In genomic region chr13:60396783-60397692, GRCh38 we compare ENCODE assay signal across 1 cellular context.
TF ChIP-seq lines count a peak whose summit lies in the region.

TSS of gene TDRD3 (plus strand) at chr13:60397220. CDS start at chr13:60397365, 145 bp downstream.

TF ChIP-seq in HepG2, 621 proteins besides CTCF, POLR2A, EP300 and RAD21 (continued from another document and continues in another):
- TF ChIP-seq, protein P1, sequence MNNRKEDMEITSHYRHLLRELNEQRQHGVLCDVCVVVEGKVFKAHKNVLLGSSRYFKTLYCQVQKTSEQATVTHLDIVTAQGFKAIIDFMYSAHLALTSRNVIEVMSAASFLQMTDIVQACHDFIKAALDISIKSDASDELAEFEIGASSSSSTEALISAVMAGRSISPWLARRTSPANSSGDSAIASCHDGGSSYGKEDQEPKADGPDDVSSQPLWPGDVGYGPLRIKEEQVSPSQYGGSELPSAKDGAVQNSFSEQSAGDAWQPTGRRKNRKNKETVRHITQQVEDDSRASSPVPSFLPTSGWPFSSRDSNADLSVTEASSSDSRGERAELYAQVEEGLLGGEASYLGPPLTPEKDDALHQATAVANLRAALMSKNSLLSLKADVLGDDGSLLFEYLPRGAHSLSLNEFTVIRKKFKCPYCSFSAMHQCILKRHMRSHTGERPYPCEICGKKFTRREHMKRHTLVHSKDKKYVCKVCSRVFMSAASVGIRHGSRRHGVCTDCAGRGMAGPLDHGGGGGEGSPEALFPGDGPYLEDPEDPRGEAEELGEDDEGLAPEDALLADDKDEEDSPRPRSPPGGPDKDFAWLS (CRISPR knock-in tag; IDR thresholded peaks at IDR 0.05; ENCODE audit: borderline replicate concordance) = no peak
- TF ChIP-seq RCOR2 (CRISPR knock-in tag; IDR thresholded peaks at IDR 0.05) (no peak), KDM3A (CRISPR knock-in tag; IDR thresholded peaks at IDR 0.05; ENCODE audit: low read depth) (no peak), MYNN (CRISPR knock-in tag; IDR thresholded peaks at IDR 0.05; ENCODE audit: low read depth) (no peak; the same call in 1 of the 2 replicates), KLF6 (CRISPR knock-in tag; IDR thresholded peaks at IDR 0.05) (no peak), ELK4 (CRISPR knock-in tag; IDR thresholded peaks at IDR 0.05; ENCODE audit: borderline replicate concordance) (no peak), GABPA (IDR thresholded peaks at IDR 0.05; ENCODE audit: low read depth, low read length) (no peak), GABPA (CRISPR knock-in tag; IDR thresholded peaks at IDR 0.05; ENCODE audit: low read depth) (peak; percentile 41; the same call in 1 of the 2 replicates), RBAK (CRISPR knock-in tag; IDR thresholded peaks at IDR 0.05) (peak; percentile 29; the same call in 1 of the 2 replicates), JDP2 (CRISPR knock-in tag; IDR thresholded peaks at IDR 0.05; ENCODE audit: borderline replicate concordance) (no peak), ZNF773 (CRISPR knock-in tag; IDR thresholded peaks at IDR 0.05; ENCODE audit: borderline replicate concordance) (no peak), ZNF501 (CRISPR knock-in tag; IDR thresholded peaks at IDR 0.05) (no peak), MED8 (CRISPR knock-in tag; IDR thresholded peaks at IDR 0.05; ENCODE audit: insufficient replicate concordance) (no peak), ZSCAN9 (CRISPR knock-in tag; IDR thresholded peaks at IDR 0.05; ENCODE audit: borderline replicate concordance) (no peak; the same call in 1 of the 2 replicates), ZFP41 (CRISPR knock-in tag; IDR thresholded peaks at IDR 0.05; ENCODE audit: borderline replicate concordance) (no peak), RXRB (CRISPR knock-in tag; IDR thresholded peaks at IDR 0.05; ENCODE audit: borderline replicate concordance) (no peak), ZNF543 (CRISPR knock-in tag; IDR thresholded peaks at IDR 0.05) (no peak), ZNF124 (CRISPR knock-in tag; IDR thresholded peaks at IDR 0.05) (0 out of 2 replicates have a peak, but pooled peaks have one; percentile 31), HNRNPUL1 (IDR thresholded peaks at IDR 0.05; ENCODE audit: low read depth, low read length) (no peak), SAFB2 (CRISPR knock-in tag; IDR thresholded peaks at IDR 0.05; ENCODE audit: borderline replicate concordance, low read depth) (no peak), SALL1 (CRISPR knock-in tag; IDR thresholded peaks at IDR 0.05) (peak; percentile 29; the same call in 1 of the 2 replicates), NR3C1 (CRISPR knock-in tag; IDR thresholded peaks at IDR 0.05) (no peak), ZFP82 (CRISPR knock-in tag; IDR thresholded peaks at IDR 0.05; ENCODE audit: borderline replicate concordance) (no peak), GFI1 (CRISPR knock-in tag; IDR thresholded peaks at IDR 0.05; ENCODE audit: borderline replicate concordance) (no peak; the same call in 1 of the 2 replicates)
- TF ChIP-seq, protein P2, sequence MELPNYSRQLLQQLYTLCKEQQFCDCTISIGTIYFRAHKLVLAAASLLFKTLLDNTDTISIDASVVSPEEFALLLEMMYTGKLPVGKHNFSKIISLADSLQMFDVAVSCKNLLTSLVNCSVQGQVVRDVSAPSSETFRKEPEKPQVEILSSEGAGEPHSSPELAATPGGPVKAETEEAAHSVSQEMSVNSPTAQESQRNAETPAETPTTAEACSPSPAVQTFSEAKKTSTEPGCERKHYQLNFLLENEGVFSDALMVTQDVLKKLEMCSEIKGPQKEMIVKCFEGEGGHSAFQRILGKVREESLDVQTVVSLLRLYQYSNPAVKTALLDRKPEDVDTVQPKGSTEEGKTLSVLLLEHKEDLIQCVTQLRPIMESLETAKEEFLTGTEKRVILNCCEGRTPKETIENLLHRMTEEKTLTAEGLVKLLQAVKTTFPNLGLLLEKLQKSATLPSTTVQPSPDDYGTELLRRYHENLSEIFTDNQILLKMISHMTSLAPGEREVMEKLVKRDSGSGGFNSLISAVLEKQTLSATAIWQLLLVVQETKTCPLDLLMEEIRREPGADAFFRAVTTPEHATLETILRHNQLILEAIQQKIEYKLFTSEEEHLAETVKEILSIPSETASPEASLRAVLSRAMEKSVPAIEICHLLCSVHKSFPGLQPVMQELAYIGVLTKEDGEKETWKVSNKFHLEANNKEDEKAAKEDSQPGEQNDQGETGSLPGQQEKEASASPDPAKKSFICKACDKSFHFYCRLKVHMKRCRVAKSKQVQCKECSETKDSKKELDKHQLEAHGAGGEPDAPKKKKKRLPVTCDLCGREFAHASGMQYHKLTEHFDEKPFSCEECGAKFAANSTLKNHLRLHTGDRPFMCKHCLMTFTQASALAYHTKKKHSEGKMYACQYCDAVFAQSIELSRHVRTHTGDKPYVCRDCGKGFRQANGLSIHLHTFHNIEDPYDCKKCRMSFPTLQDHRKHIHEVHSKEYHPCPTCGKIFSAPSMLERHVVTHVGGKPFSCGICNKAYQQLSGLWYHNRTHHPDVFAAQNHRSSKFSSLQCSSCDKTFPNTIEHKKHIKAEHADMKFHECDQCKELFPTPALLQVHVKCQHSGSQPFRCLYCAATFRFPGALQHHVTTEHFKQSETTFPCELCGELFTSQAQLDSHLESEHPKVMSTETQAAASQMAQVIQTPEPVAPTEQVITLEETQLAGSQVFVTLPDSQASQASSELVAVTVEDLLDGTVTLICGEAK (IDR thresholded peaks at IDR 0.05) = no peak
- TF ChIP-seq, protein P2 (CRISPR knock-in tag; IDR thresholded peaks at IDR 0.05) = 0 out of 2 replicates have a peak, but pooled peaks have one; percentile 23
- TF ChIP-seq, protein P3, sequence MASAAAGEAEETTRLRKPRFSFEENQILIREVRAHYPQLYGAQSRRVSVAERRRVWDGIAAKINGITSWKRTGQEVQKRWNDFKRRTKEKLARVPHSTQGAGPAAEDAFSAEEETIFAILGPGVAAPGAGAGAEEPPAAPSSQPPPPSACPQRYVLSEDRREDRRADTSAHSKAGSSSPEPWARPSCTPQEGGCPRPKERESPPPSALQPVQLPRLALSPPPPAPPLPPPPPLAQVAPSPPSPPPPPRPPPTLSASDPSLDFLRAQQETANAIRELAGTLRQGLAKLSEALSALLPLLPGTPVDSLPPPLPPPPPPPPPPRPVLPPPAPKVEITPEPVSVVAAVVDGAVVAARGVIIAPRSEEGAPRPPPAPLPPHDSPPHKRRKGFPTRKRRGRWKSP (CRISPR knock-in tag; IDR thresholded peaks at IDR 0.05) = peak; percentile 6; the same call in 1 of the 2 replicates
- TF ChIP-seq, protein P4, sequence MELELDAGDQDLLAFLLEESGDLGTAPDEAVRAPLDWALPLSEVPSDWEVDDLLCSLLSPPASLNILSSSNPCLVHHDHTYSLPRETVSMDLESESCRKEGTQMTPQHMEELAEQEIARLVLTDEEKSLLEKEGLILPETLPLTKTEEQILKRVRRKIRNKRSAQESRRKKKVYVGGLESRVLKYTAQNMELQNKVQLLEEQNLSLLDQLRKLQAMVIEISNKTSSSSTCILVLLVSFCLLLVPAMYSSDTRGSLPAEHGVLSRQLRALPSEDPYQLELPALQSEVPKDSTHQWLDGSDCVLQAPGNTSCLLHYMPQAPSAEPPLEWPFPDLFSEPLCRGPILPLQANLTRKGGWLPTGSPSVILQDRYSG (CRISPR knock-in tag; IDR thresholded peaks at IDR 0.05) = no peak
- TF ChIP-seq, protein P5, sequence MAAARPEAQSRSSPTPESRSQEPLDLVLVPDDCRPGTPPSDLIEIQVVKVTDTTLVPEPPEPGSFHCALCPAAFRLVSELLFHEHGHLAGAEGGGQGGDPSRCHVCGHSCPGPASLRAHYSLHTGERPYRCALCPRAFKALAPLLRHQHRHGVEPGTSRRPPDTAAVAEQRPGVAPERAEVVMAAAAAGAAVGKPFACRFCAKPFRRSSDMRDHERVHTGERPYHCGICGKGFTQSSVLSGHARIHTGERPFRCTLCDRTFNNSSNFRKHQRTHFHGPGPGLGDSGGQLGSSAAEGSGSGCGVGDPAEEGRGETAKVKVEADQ (CRISPR knock-in tag; IDR thresholded peaks at IDR 0.05; ENCODE audit: borderline replicate concordance) = no peak
- TF ChIP-seq, protein P6, sequence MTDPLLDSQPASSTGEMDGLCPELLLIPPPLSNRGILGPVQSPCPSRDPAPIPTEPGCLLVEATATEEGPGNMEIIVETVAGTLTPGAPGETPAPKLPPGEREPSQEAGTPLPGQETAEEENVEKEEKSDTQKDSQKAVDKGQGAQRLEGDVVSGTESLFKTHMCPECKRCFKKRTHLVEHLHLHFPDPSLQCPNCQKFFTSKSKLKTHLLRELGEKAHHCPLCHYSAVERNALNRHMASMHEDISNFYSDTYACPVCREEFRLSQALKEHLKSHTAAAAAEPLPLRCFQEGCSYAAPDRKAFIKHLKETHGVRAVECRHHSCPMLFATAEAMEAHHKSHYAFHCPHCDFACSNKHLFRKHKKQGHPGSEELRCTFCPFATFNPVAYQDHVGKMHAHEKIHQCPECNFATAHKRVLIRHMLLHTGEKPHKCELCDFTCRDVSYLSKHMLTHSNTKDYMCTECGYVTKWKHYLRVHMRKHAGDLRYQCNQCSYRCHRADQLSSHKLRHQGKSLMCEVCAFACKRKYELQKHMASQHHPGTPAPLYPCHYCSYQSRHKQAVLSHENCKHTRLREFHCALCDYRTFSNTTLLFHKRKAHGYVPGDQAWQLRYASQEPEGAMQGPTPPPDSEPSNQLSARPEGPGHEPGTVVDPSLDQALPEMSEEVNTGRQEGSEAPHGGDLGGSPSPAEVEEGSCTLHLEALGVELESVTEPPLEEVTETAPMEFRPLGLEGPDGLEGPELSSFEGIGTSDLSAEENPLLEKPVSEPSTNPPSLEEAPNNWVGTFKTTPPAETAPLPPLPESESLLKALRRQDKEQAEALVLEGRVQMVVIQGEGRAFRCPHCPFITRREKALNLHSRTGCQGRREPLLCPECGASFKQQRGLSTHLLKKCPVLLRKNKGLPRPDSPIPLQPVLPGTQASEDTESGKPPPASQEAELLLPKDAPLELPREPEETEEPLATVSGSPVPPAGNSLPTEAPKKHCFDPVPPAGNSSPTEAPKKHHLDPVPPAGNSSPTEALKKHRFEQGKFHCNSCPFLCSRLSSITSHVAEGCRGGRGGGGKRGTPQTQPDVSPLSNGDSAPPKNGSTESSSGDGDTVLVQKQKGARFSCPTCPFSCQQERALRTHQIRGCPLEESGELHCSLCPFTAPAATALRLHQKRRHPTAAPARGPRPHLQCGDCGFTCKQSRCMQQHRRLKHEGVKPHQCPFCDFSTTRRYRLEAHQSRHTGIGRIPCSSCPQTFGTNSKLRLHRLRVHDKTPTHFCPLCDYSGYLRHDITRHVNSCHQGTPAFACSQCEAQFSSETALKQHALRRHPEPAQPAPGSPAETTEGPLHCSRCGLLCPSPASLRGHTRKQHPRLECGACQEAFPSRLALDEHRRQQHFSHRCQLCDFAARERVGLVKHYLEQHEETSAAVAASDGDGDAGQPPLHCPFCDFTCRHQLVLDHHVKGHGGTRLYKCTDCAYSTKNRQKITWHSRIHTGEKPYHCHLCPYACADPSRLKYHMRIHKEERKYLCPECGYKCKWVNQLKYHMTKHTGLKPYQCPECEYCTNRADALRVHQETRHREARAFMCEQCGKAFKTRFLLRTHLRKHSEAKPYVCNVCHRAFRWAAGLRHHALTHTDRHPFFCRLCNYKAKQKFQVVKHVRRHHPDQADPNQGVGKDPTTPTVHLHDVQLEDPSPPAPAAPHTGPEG (CRISPR knock-in tag; IDR thresholded peaks at IDR 0.05) = no peak
- TF ChIP-seq, protein P7, sequence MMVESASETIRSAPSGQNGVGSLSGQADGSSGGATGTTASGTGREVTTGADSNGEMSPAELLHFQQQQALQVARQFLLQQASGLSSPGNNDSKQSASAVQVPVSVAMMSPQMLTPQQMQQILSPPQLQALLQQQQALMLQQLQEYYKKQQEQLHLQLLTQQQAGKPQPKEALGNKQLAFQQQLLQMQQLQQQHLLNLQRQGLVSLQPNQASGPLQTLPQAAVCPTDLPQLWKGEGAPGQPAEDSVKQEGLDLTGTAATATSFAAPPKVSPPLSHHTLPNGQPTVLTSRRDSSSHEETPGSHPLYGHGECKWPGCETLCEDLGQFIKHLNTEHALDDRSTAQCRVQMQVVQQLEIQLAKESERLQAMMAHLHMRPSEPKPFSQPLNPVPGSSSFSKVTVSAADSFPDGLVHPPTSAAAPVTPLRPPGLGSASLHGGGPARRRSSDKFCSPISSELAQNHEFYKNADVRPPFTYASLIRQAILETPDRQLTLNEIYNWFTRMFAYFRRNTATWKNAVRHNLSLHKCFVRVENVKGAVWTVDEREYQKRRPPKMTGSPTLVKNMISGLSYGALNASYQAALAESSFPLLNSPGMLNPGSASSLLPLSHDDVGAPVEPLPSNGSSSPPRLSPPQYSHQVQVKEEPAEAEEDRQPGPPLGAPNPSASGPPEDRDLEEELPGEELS (CRISPR knock-in tag; IDR thresholded peaks at IDR 0.05) = no peak
- TF ChIP-seq, protein P8, sequence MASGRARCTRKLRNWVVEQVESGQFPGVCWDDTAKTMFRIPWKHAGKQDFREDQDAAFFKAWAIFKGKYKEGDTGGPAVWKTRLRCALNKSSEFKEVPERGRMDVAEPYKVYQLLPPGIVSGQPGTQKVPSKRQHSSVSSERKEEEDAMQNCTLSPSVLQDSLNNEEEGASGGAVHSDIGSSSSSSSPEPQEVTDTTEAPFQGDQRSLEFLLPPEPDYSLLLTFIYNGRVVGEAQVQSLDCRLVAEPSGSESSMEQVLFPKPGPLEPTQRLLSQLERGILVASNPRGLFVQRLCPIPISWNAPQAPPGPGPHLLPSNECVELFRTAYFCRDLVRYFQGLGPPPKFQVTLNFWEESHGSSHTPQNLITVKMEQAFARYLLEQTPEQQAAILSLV (CRISPR knock-in tag; IDR thresholded peaks at IDR 0.05; ENCODE audit: borderline replicate concordance) = no peak
